12 cellular contexts compared by ENCODE assay signal in genomic region chr11:5081405-5081804, GRCh38. TPM values are rescaled to one million over a fixed set of nuclear protein-coding genes. Genes with fewer than 3 reads are reported as not detected.
"Had no signal": no experiment of that assay in that cellular context is flagged by ENCODE, and none has a peak within 500 bp of the region (broad histone marks: within the 10 kb centered on the region; RNA-seq: fewer than 3 reads in every experiment).

No MANE protein-coding gene starts in this region.

- H3K4me2 ChIP-seq: KMS-11 had no signal

- H3K36me3 ChIP-seq: HAP-1 had no signal

- H3K4me3 ChIP-seq: GM23248, HAP-1 had no signal

- DNase-seq: GM23248, GOT3, H7, HFFc6, Karpas-422, KBM-7 had no signal

- ATAC-seq: HCT116 had no signal

- H3K9ac ChIP-seq: GM23248, KMS-11 had no signal

- H3K9me3 ChIP-seq: HAP-1 had no signal

- FAIRE-seq: HTR-8/SVneo had no signal

- H3K27ac ChIP-seq: GM23248, KMS-11 had no signal

- H3K4me1 ChIP-seq: HAP-1 had no signal

- H2AFZ ChIP-seq: GM23248 had no signal

RNA-seq across cellular contexts. Expression of gene OR52E1, which starts 12.0 kb away (rescaled TPM):
- total RNA-seq: GM23248, H4, H7, HFFc6, HT-29 had no signal
- polyA plus RNA-seq: GM23248 had no signal

RNA-seq across cellular contexts. Expression of gene OR52E2, which starts 22.0 kb away (rescaled TPM):
- total RNA-seq: GM23248, H7, HFFc6, HT-29 had no signal
- polyA plus RNA-seq: GM23248 had no signal

RNA-seq across cellular contexts. Expression of gene OR52J3, which starts 35.1 kb away (rescaled TPM):
- total RNA-seq: GM23248, H4, H7, HFFc6, HT-29 had no signal
- polyA plus RNA-seq: GM23248 had no signal

RNA-seq across cellular contexts. Expression of gene OR52A5, which starts 56.8 kb away (rescaled TPM):
- total RNA-seq: GM23248, H4, HFFc6, HT-29 had no signal
- polyA plus RNA-seq: GM23248 had no signal
